9 cellular contexts compared by ENCODE assay signal in genomic region chr22:45225732-45226560, GRCh38. TPM values are rescaled to one million over a fixed set of nuclear protein-coding genes. Genes with fewer than 3 reads are reported as not detected.
DNase-seq lines count a peak whose midpoint lies in the region; ATAC-seq and TF ChIP-seq lines count a peak whose summit lies in the region.
"Had no signal": no experiment of that assay in that cellular context is flagged by ENCODE, and none has a peak within 500 bp of the region (broad histone marks: within the 10 kb centered on the region; RNA-seq: fewer than 3 reads in every experiment).

No MANE protein-coding gene starts in this region.

- H3K27me3 ChIP-seq in BLaER1 (no peaks in the 10 kb centered on the region), Karpas-422 (ENCODE audit: low read length) (no peaks in the 10 kb centered on the region)

- DNase-seq in SKM-1 (lab: John Stamatoyannopoulos, UW; ENCODE audit: unreplicated experiment) (peak; percentile 93), fibroblast of villous mesenchyme (ENCODE audit: low read depth) (peak; percentile 87), omental fat pad (ENCODE audit: low spot score) (no peak), KG1 (lab: John Stamatoyannopoulos, UW) (no peak), Karpas-422 (no peak)
- no peak for DNase-seq in activated T-helper 2 cell treated with anti-CD3 and anti-CD28 coated beads, Interferon-gamma antibody, Interleukin-2, Interleukin-4, amounts not matched to agents 10 μg/mL and 5 μg/mL and 100 μg/mL, durations not matched to agents 14 hours and 24 hours and 36 hours (ENCODE audit: low spot score)
- DNase-seq: NCI-H2171 had no signal

- H3K4me2 ChIP-seq in BLaER1 = peak overlapping the region; percentile 68
- no peak overlapping the region for H3K4me2 ChIP-seq in Karpas-422 (ENCODE audit: low read depth, low read length, poor library complexity, severe bottlenecking)

- no peaks in the 10 kb centered on the region for H3K27me3 Mint-ChIP-seq in activated T-helper 2 cell treated with anti-CD3 and anti-CD28 coated beads, Interferon-gamma antibody, Interleukin-2, Interleukin-4, amounts not matched to agents 10 μg/mL and 5 μg/mL and 100 μg/mL, durations not matched to agents 14 hours and 24 hours and 36 hours (ENCODE audit: low read depth)

- no peak overlapping the region for H2AFZ ChIP-seq in Karpas-422 (ENCODE audit: low read length)

- peak; percentile 12 for ATAC-seq in omental fat pad (ENCODE audit: low FRiP score)
- no peak for ATAC-seq in HG03442 (IDR thresholded peaks at IDR 0.05; ENCODE audit: unreplicated experiment)

- H3K27ac Mint-ChIP-seq in activated T-helper 2 cell treated with anti-CD3 and anti-CD28 coated beads, Interferon-gamma antibody, Interleukin-2, Interleukin-4, amounts not matched to agents 10 μg/mL and 5 μg/mL and 100 μg/mL, durations not matched to agents 14 hours and 24 hours and 36 hours = no peak overlapping the region

- H4K20me1 ChIP-seq in BLaER1 = peaks cover 87% of the 10 kb centered on the region
- peaks cover 5% of the 10 kb centered on the region; the same call in 1 of the 2 replicates for H4K20me1 ChIP-seq in Karpas-422 (ENCODE audit: insufficient read depth, low read depth, low read length)

- H3K9me2 ChIP-seq in Karpas-422 (replicated peaks; ENCODE audit: insufficient read depth, low read length) = no peaks in the 10 kb centered on the region

- intact Hi-C loops in activated T-helper 2 cell treated with anti-CD3 and anti-CD28 coated beads, Interferon-gamma antibody, Interleukin-2, Interleukin-4, amounts not matched to agents 10 μg/mL and 5 μg/mL and 100 μg/mL, durations not matched to agents 14 hours and 24 hours and 36 hours (cut with micrococcal nuclease) = no loop called here

- H3K4me3 Mint-ChIP-seq in activated T-helper 2 cell treated with anti-CD3 and anti-CD28 coated beads, Interferon-gamma antibody, Interleukin-2, Interleukin-4, amounts not matched to agents 10 μg/mL and 5 μg/mL and 100 μg/mL, durations not matched to agents 14 hours and 24 hours and 36 hours (ENCODE audit: low read depth) = no peak overlapping the region

- H3K9me3 ChIP-seq in BLaER1 = no peaks in the 10 kb centered on the region
- no peaks in the 10 kb centered on the region for H3K9me3 ChIP-seq in Karpas-422 (ENCODE audit: low read length)

- H3K36me3 ChIP-seq in BLaER1 (peaks cover 39% of the 10 kb centered on the region), Karpas-422 (ENCODE audit: insufficient read depth, low read length) (no peaks in the 10 kb centered on the region)

- TF ChIP-seq CTCF in fibroblast of villous mesenchyme (IDR thresholded peaks at IDR 0.05; ENCODE audit: insufficient read depth, low read depth, low read length) (no peak), omental fat pad (IDR thresholded peaks at IDR 0.05) (no peak)

- H3K4me1 Mint-ChIP-seq in activated T-helper 2 cell treated with anti-CD3 and anti-CD28 coated beads, Interferon-gamma antibody, Interleukin-2, Interleukin-4, amounts not matched to agents 10 μg/mL and 5 μg/mL and 100 μg/mL, durations not matched to agents 14 hours and 24 hours and 36 hours (ENCODE audit: low read depth) = peaks cover 14% of the 10 kb centered on the region

- H3K36me3 Mint-ChIP-seq in activated T-helper 2 cell treated with anti-CD3 and anti-CD28 coated beads, Interferon-gamma antibody, Interleukin-2, Interleukin-4, amounts not matched to agents 10 μg/mL and 5 μg/mL and 100 μg/mL, durations not matched to agents 14 hours and 24 hours and 36 hours (ENCODE audit: low read depth) = no peaks in the 10 kb centered on the region

- H3K9me3 Mint-ChIP-seq in activated T-helper 2 cell treated with anti-CD3 and anti-CD28 coated beads, Interferon-gamma antibody, Interleukin-2, Interleukin-4, amounts not matched to agents 10 μg/mL and 5 μg/mL and 100 μg/mL, durations not matched to agents 14 hours and 24 hours and 36 hours = no peaks in the 10 kb centered on the region

- H3K9ac ChIP-seq in BLaER1 (0 out of 2 replicates have a peak overlapping the region, but pooled peaks have one; percentile 11), Karpas-422 (ENCODE audit: low read length) (no peak overlapping the region)

- H3K79me2 ChIP-seq in Karpas-422 (ENCODE audit: low read length) = peaks cover 32% of the 10 kb centered on the region

- H3K27ac ChIP-seq in BLaER1 = peak overlapping the region; percentile 70
- H3K27ac ChIP-seq in Karpas-422 (ENCODE audit: low read length) = no peak overlapping the region

- H3K4me3 ChIP-seq in BLaER1 = no peak overlapping the region
- no peak overlapping the region for H3K4me3 ChIP-seq in fibroblast of villous mesenchyme (ENCODE audit: low read depth, low read length)
- no peak overlapping the region for H3K4me3 ChIP-seq in Karpas-422 (ENCODE audit: low read length)

- H3K4me1 ChIP-seq in BLaER1 (peaks cover 89% of the 10 kb centered on the region), Karpas-422 (ENCODE audit: low read length) (no peaks in the 10 kb centered on the region)

RNA-seq across cellular contexts. Expression of gene KIAA0930, which starts 14.7 kb away (rescaled TPM):
- total RNA-seq in fibroblast of villous mesenchyme (44.5 and 55.4 TPM in 2 replicates), omental fat pad (10 to 100 TPM; 27.4 to 58.8 (median 50.2) TPM)
- 39.5 and 45.2 TPM in 2 replicates for total RNA-seq in activated T-helper 2 cell treated with anti-CD3 and anti-CD28 coated beads, Interferon-gamma antibody, Interleukin-2, Interleukin-4, amounts not matched to agents 10 μg/mL and 5 μg/mL and 100 μg/mL, durations not matched to agents 14 hours and 24 hours and 36 hours
- 19.3 and 33.5 TPM in 2 replicates for total RNA-seq in Karpas-422 (2014; rRNA removed; shearing (Covaris generic); ENCODE audit: low replicate concordance)

RNA-seq across cellular contexts. Expression of gene UPK3A, which starts 58.8 kb away (rescaled TPM):
- total RNA-seq in fibroblast of villous mesenchyme = not detected in 2 replicates
- total RNA-seq in omental fat pad = not detected
- not detected in 2 replicates for total RNA-seq in activated T-helper 2 cell treated with anti-CD3 and anti-CD28 coated beads, Interferon-gamma antibody, Interleukin-2, Interleukin-4, amounts not matched to agents 10 μg/mL and 5 μg/mL and 100 μg/mL, durations not matched to agents 14 hours and 24 hours and 36 hours
- total RNA-seq in Karpas-422 (2014; rRNA removed; shearing (Covaris generic); ENCODE audit: low replicate concordance) = not detected in 2 replicates

Comparison
In these comparisons a context has a peak if more than half of its experiments do, and no peak if none do; other contexts are left out.
1. DNase-seq: peak in SKM-1 (single experiment) and fibroblast of villous mesenchyme (single experiment); none in omental fat pad (single experiment), activated T-helper 2 cell treated with anti-CD3 and anti-CD28 coated beads, Interferon-gamma antibody, Interleukin-2, Interleukin-4, amounts not matched to agents 10 μg/mL and 5 μg/mL and 100 μg/mL, durations not matched to agents 14 hours and 24 hours and 36 hours (single experiment), KG1 (single experiment) and Karpas-422 (single experiment).